1 cellular context compared by ENCODE assay signal in genomic region chr19:58543826-58544590, GRCh38.
TF ChIP-seq lines count a peak whose summit lies in the region.

TSS of gene TRIM28 (plus strand) at chr19:58544064. CDS start at chr19:58544758, 694 bp downstream.

TF ChIP-seq in HepG2, 621 proteins besides CTCF, POLR2A, EP300 and RAD21 (continued from another document and continues in another):
- TF ChIP-seq IRF9 (CRISPR knock-in tag; IDR thresholded peaks at IDR 0.05; ENCODE audit: borderline replicate concordance) (peak; percentile 86), HDAC1 (CRISPR knock-in tag; IDR thresholded peaks at IDR 0.05) (peak; percentile 44), HNRNPL (IDR thresholded peaks at IDR 0.05; ENCODE audit: low read depth, low read length) (no peak), FOXO1 (CRISPR knock-in tag; IDR thresholded peaks at IDR 0.05) (peak; percentile 43; the same call in 1 of the 2 replicates), REST (IDR thresholded peaks at IDR 0.05; ENCODE audit: borderline replicate concordance in 1 of 2, low read depth in 1 of 2, low read length in 2 of 2) (peak in 1 of 2 experiments; percentile 38; a peak in 1 of 4 replicates), DMTF1 (CRISPR knock-in tag; IDR thresholded peaks at IDR 0.05) (no peak), ARNT2 (CRISPR knock-in tag; IDR thresholded peaks at IDR 0.05; ENCODE audit: low read depth) (peak; percentile 92), ZIK1 (CRISPR knock-in tag; IDR thresholded peaks at IDR 0.05; ENCODE audit: borderline replicate concordance, low read depth) (peak; percentile 21; the same call in 1 of the 2 replicates), ZNF333 (CRISPR knock-in tag; IDR thresholded peaks at IDR 0.05; ENCODE audit: borderline replicate concordance) (peak; percentile 58; the same call in 1 of the 2 replicates), CEBPG (CRISPR knock-in tag; IDR thresholded peaks at IDR 0.05) (no peak), ZSCAN12 (CRISPR knock-in tag; IDR thresholded peaks at IDR 0.05) (peak; percentile 63; the same call in 1 of the 2 replicates), POLR2AphosphoS2 (IDR thresholded peaks at IDR 0.05; ENCODE audit: low read depth, low read length) (peak; percentile 60; the same call in 1 of the 2 replicates), GTF2F1 (IDR thresholded peaks at IDR 0.05; ENCODE audit: low read length) (peak; percentile 70; the same call in 1 of the 2 replicates), ZNF781 (CRISPR knock-in tag; IDR thresholded peaks at IDR 0.05; ENCODE audit: borderline replicate concordance, not compliant biosample characterization) (peak; percentile 23), ZNF83 (CRISPR knock-in tag; IDR thresholded peaks at IDR 0.05; ENCODE audit: borderline replicate concordance) (no peak; the same call in 1 of the 2 replicates), FOXC1 (CRISPR knock-in tag; IDR thresholded peaks at IDR 0.05; ENCODE audit: borderline replicate concordance) (no peak; the same call in 1 of the 2 replicates), HNRNPH1 (optimal IDR thresholded peaks at IDR 0.05; ENCODE audit: low read depth, low read length) (no peak), POLR2G (IDR thresholded peaks at IDR 0.05; ENCODE audit: low read depth, low read length) (peak; percentile 98), PHF8 (CRISPR knock-in tag; IDR thresholded peaks at IDR 0.05) (peak; percentile 88), KIAA2018 (CRISPR knock-in tag; IDR thresholded peaks at IDR 0.05; ENCODE audit: borderline replicate concordance) (no peak), ZNF780A (CRISPR knock-in tag; IDR thresholded peaks at IDR 0.05) (no peak), ZNF652 (CRISPR knock-in tag; IDR thresholded peaks at IDR 0.05; ENCODE audit: borderline replicate concordance, low read depth) (no peak), ZNF674 (CRISPR knock-in tag; IDR thresholded peaks at IDR 0.05; ENCODE audit: low read depth) (no peak; the same call in 1 of the 2 replicates), ZNF616 (CRISPR knock-in tag; IDR thresholded peaks at IDR 0.05; ENCODE audit: low read depth) (peak; percentile 20; the same call in 1 of the 2 replicates), ZNF18 (CRISPR knock-in tag; IDR thresholded peaks at IDR 0.05; ENCODE audit: insufficient replicate concordance) (no peak)
- TF ChIP-seq, protein P1, sequence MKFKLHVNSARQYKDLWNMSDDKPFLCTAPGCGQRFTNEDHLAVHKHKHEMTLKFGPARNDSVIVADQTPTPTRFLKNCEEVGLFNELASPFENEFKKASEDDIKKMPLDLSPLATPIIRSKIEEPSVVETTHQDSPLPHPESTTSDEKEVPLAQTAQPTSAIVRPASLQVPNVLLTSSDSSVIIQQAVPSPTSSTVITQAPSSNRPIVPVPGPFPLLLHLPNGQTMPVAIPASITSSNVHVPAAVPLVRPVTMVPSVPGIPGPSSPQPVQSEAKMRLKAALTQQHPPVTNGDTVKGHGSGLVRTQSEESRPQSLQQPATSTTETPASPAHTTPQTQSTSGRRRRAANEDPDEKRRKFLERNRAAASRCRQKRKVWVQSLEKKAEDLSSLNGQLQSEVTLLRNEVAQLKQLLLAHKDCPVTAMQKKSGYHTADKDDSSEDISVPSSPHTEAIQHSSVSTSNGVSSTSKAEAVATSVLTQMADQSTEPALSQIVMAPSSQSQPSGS (CRISPR knock-in tag; IDR thresholded peaks at IDR 0.05): 0 out of 2 replicates have a peak, but pooled peaks have one; percentile 71
- TF ChIP-seq, protein P2, sequence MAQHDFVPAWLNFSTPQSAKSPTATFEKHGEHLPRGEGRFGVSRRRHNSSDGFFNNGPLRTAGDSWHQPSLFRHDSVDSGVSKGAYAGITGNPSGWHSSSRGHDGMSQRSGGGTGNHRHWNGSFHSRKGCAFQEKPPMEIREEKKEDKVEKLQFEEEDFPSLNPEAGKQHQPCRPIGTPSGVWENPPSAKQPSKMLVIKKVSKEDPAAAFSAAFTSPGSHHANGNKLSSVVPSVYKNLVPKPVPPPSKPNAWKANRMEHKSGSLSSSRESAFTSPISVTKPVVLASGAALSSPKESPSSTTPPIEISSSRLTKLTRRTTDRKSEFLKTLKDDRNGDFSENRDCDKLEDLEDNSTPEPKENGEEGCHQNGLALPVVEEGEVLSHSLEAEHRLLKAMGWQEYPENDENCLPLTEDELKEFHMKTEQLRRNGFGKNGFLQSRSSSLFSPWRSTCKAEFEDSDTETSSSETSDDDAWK (CRISPR knock-in tag; IDR thresholded peaks at IDR 0.05): no peak
- TF ChIP-seq, protein P3, sequence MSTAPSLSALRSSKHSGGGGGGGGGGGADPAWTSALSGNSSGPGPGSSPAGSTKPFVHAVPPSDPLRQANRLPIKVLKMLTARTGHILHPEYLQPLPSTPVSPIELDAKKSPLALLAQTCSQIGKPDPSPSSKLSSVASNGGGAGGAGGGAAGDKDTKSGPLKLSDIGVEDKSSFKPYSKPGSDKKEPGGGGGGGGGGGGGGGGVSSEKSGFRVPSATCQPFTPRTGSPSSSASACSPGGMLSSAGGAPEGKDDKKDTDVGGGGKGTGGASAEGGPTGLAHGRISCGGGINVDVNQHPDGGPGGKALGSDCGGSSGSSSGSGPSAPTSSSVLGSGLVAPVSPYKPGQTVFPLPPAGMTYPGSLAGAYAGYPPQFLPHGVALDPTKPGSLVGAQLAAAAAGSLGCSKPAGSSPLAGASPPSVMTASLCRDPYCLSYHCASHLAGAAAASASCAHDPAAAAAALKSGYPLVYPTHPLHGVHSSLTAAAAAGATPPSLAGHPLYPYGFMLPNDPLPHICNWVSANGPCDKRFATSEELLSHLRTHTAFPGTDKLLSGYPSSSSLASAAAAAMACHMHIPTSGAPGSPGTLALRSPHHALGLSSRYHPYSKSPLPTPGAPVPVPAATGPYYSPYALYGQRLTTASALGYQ (CRISPR knock-in tag; IDR thresholded peaks at IDR 0.05): peak; percentile 48; the same call in 1 of the 2 replicates
